ENCODE assay signal across 8 cellular contexts in genomic region chr12:5796171-5797091, GRCh38.
DNase-seq lines count a peak whose midpoint lies in the region; ATAC-seq, FAIRE-seq and TF ChIP-seq lines count a peak whose summit lies in the region.

No MANE protein-coding gene starts in this region.

- no peak overlapping the region for H2BK15ac ChIP-seq in mesenchymal stem cell (ENCODE audit: low read depth, poor library complexity, severe bottlenecking)

- no peaks in the 10 kb centered on the region for H3K4me1 ChIP-seq in GM12878 (ENCODE audit: control insufficient read depth, insufficient read depth, low read length)
- H3K4me1 ChIP-seq in mesenchymal stem cell (ENCODE audit: control insufficient read depth, insufficient read depth, low read depth, low read length) = no peaks in the 10 kb centered on the region

- H3K23ac ChIP-seq in mesenchymal stem cell (ENCODE audit: low read length in 2 of 2) = no peak overlapping the region

- SMC1A ChIA-PET in GM12878 (lab: Charles Lee; ENCODE audit: uncharacterized antibody, unreplicated experiment) = interaction anchor here (1.2 kb wide), 1 partner anchor 51 kb away, joined by 5 read pairs; no protein-coding TSS in a partner anchor

- TF ChIP-seq EP300 in GM12878 (IDR thresholded peaks at IDR 0.05; ENCODE audit: borderline replicate concordance in 1 of 2, control insufficient read depth in 1 of 2, low read depth in 2 of 2, low read length in 2 of 2) = no peak

- no peak overlapping the region for H2BK12ac ChIP-seq in mesenchymal stem cell (ENCODE audit: low read length in 2 of 2)

- H3K9ac ChIP-seq in GM12878 (ENCODE audit: control insufficient read depth, insufficient read depth, low read length) (no peak overlapping the region), mesenchymal stem cell (ENCODE audit: low read length) (no peak overlapping the region)

- H4K8ac ChIP-seq in mesenchymal stem cell (ENCODE audit: low read length) = no peak overlapping the region

- no peak overlapping the region for H3K27ac ChIP-seq in GM12878 (ENCODE audit: control insufficient read depth, insufficient read depth)
- H3K27ac ChIP-seq in mesenchymal stem cell (ENCODE audit: low read length, poor library complexity, severe bottlenecking) = no peak overlapping the region

- no peak overlapping the region for H3K14ac ChIP-seq in mesenchymal stem cell (ENCODE audit: low read length in 2 of 2)

- WGBS in GM12878 (ENCODE audit: insufficient coverage, insufficient replicate concordance, low lambda C conversion rate, missing lambda C conversion rate) = 29% methylated on average over 19 of the region's 19 CpGs
- 51% methylated on average over 19 of the region's 19 CpGs for WGBS in mesenchymal stem cell

- H3K27me3 ChIP-seq in GM12878 (replicated peaks in 1 of 2; ENCODE audit: control insufficient read depth in 2 of 2, insufficient read depth in 2 of 2, low read length in 1 of 2) (peaks cover 0 to 2% of the 10 kb centered on the region in 2 experiments; a peak in 1 of 4 replicates), mesenchymal stem cell (ENCODE audit: control insufficient read depth in 1 of 2, insufficient read depth in 1 of 2, low read length in 2 of 2) (peaks cover 25 to 44% of the 10 kb centered on the region in 2 experiments)

- H4K91ac ChIP-seq in mesenchymal stem cell (ENCODE audit: low read length) = no peak overlapping the region

- H3K79me1 ChIP-seq in mesenchymal stem cell (replicated peaks; ENCODE audit: low read length, poor library complexity, severe bottlenecking) = no peaks in the 10 kb centered on the region

- in situ Hi-C loops in GM12878 (cut with MboI) = no loop called here

- H3K9me3 ChIP-seq in GM12878 (replicated peaks; ENCODE audit: control insufficient read depth, insufficient read depth, low read length) (no peaks in the 10 kb centered on the region), mesenchymal stem cell (ENCODE audit: control insufficient read depth, low read length) (no peaks in the 10 kb centered on the region)

- DNase-seq in EL (peak; percentile 40), GM12878 (ENCODE audit: low read depth, low spot score) (no peak), mesenchymal stem cell (peak; percentile 35), T-helper 1 cell (no peak), DMS79 (lab: John Stamatoyannopoulos, UW) (no peak), frontal cortex (ENCODE audit: low spot score in 2 of 2) (no peak)
- peak; percentile 28 for DNase-seq in Jurkat, Clone E6-1 (ENCODE audit: low read depth, low spot score)

- peak; percentile 48 to 60 (median 53) for TF ChIP-seq CTCF in GM12878 (IDR thresholded peaks at IDR 0.05 in 2 of 3, conservative IDR thresholded peaks at IDR 0.05 in 1 of 3; ENCODE audit: control insufficient read depth in 2 of 3, extremely low read depth in 1 of 3, insufficient read depth in 1 of 3, low read depth in 3 of 3, low read length in 3 of 3)

- H3K4me3 ChIP-seq in Jurkat, Clone E6-1 (ENCODE audit: low read length) = no peak overlapping the region
- H3K4me3 ChIP-seq in GM12878 = no peak overlapping the region
- no peak overlapping the region for H3K4me3 ChIP-seq in mesenchymal stem cell (ENCODE audit: insufficient read depth in 1 of 2, low read depth in 1 of 2, low read length in 2 of 2)

- intact Hi-C loops in GM12878 (cut with micrococcal nuclease; ENCODE audit: unreplicated experiment) = no loop called here

- RAD21 ChIA-PET in GM12878 (lab: Charles Lee; ENCODE audit: unreplicated experiment) = interaction anchor here (0.8 kb wide), 1 partner anchor 51 kb away, joined by 3 read pairs; no protein-coding TSS in a partner anchor

- H3K79me2 ChIP-seq in GM12878 (ENCODE audit: control insufficient read depth, insufficient read depth, low read length) = no peaks in the 10 kb centered on the region

- no peak overlapping the region for H3K4ac ChIP-seq in mesenchymal stem cell (ENCODE audit: low read depth in 1 of 2, low read length in 2 of 2)

- H4K20me1 ChIP-seq in GM12878 (ENCODE audit: control insufficient read depth, insufficient read depth) = no peaks in the 10 kb centered on the region

- H3K4me2 ChIP-seq in GM12878 (ENCODE audit: control insufficient read depth, insufficient read depth) = no peak overlapping the region
- H3K4me2 ChIP-seq in mesenchymal stem cell (ENCODE audit: low read length, poor library complexity, severe bottlenecking) = no peak overlapping the region

- CTCF ChIA-PET in GM12878 (lab: Yijun Ruan, JAX) = interaction anchor here (0.7 to 1.0 kb wide), 3 partner anchors 51 to 184 kb away, joined by 3 read pairs; no protein-coding TSS in a partner anchor

- no peak overlapping the region for H2BK120ac ChIP-seq in mesenchymal stem cell (ENCODE audit: low read depth, low read length)

- H2AFZ ChIP-seq in GM12878 (ENCODE audit: control insufficient read depth, low read depth, low read length) = no peak overlapping the region
- H2AFZ ChIP-seq in mesenchymal stem cell (ENCODE audit: low read depth, low read length) = no peak overlapping the region

- no peak overlapping the region for H3K18ac ChIP-seq in mesenchymal stem cell (ENCODE audit: low read depth in 1 of 2, low read length in 2 of 2)

- no peak overlapping the region for H2BK5ac ChIP-seq in mesenchymal stem cell (ENCODE audit: low read depth, low read length, poor library complexity, severe bottlenecking)

- H3K36me3 ChIP-seq in GM12878 (ENCODE audit: control insufficient read depth in 2 of 2, insufficient read depth in 2 of 2, low read length in 1 of 2) (no peaks in the 10 kb centered on the region), mesenchymal stem cell (ENCODE audit: control insufficient read depth in 1 of 2, insufficient read depth in 2 of 2, low read depth in 1 of 2, low read length in 2 of 2) (no peaks in the 10 kb centered on the region)

- peak; percentile 55 for TF ChIP-seq RAD21 in GM12878 (IDR thresholded peaks at IDR 0.05; ENCODE audit: insufficient read depth, low read depth, low read length)

- ATAC-seq in GM12878 = peak; percentile 65
- ATAC-seq in GM21390 (IDR thresholded peaks at IDR 0.05; ENCODE audit: unreplicated experiment) = no peak

- POLR2A ChIA-PET in GM12878 (lab: Charles Lee) = no interaction called here

- no peak for FAIRE-seq in GM12878 (lab: Jason Lieb, UNC)
- FAIRE-seq in frontal cortex (lab: Jason Lieb, UNC) = no peak

- H2AK5ac ChIP-seq in mesenchymal stem cell (ENCODE audit: low read length, severe bottlenecking) = no peak overlapping the region

- BruUV-seq in GM12878 (replicated peaks; lab: Mats Ljungman, UMichigan) = no TSS peak

- TF ChIP-seq POLR2A in GM12878 (IDR thresholded peaks at IDR 0.05; ENCODE audit: low read depth, low read length) = no peak

TF ChIP-seq in GM12878, 131 proteins besides CTCF, POLR2A, EP300 and RAD21 (continues in another document):
- TF ChIP-seq EZH2 (IDR thresholded peaks at IDR 0.05; ENCODE audit: borderline replicate concordance, control insufficient read depth, low read depth, low read length) (no peak), ASH2L (IDR thresholded peaks at IDR 0.05; ENCODE audit: borderline replicate concordance, low read depth) (no peak), ATF7 (IDR thresholded peaks at IDR 0.05; ENCODE audit: low read depth) (no peak), RFX5 (IDR thresholded peaks at IDR 0.05; ENCODE audit: low read depth, low read length) (no peak), DPF2 (IDR thresholded peaks at IDR 0.05) (no peak)
- TF ChIP-seq, protein P1, sequence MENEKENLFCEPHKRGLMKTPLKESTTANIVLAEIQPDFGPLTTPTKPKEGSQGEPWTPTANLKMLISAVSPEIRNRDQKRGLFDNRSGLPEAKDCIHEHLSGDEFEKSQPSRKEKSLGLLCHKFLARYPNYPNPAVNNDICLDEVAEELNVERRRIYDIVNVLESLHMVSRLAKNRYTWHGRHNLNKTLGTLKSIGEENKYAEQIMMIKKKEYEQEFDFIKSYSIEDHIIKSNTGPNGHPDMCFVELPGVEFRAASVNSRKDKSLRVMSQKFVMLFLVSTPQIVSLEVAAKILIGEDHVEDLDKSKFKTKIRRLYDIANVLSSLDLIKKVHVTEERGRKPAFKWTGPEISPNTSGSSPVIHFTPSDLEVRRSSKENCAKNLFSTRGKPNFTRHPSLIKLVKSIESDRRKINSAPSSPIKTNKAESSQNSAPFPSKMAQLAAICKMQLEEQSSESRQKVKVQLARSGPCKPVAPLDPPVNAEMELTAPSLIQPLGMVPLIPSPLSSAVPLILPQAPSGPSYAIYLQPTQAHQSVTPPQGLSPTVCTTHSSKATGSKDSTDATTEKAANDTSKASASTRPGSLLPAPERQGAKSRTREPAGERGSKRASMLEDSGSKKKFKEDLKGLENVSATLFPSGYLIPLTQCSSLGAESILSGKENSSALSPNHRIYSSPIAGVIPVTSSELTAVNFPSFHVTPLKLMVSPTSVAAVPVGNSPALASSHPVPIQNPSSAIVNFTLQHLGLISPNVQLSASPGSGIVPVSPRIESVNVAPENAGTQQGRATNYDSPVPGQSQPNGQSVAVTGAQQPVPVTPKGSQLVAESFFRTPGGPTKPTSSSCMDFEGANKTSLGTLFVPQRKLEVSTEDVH (IDR thresholded peaks at IDR 0.05; ENCODE audit: low read depth, partially characterized antibody) = no peak
- TF ChIP-seq, protein P2, sequence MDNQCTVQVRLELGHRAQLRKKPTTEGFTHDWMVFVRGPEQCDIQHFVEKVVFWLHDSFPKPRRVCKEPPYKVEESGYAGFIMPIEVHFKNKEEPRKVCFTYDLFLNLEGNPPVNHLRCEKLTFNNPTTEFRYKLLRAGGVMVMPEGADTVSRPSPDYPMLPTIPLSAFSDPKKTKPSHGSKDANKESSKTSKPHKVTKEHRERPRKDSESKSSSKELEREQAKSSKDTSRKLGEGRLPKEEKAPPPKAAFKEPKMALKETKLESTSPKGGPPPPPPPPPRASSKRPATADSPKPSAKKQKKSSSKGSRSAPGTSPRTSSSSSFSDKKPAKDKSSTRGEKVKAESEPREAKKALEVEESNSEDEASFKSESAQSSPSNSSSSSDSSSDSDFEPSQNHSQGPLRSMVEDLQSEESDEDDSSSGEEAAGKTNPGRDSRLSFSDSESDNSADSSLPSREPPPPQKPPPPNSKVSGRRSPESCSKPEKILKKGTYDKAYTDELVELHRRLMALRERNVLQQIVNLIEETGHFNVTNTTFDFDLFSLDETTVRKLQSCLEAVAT (IDR thresholded peaks at IDR 0.05) = no peak
- TF ChIP-seq, protein P3, sequence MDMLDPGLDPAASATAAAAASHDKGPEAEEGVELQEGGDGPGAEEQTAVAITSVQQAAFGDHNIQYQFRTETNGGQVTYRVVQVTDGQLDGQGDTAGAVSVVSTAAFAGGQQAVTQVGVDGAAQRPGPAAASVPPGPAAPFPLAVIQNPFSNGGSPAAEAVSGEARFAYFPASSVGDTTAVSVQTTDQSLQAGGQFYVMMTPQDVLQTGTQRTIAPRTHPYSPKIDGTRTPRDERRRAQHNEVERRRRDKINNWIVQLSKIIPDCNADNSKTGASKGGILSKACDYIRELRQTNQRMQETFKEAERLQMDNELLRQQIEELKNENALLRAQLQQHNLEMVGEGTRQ (IDR thresholded peaks at IDR 0.05; ENCODE audit: borderline replicate concordance, low read depth, low read length) = no peak

Comparison
In these comparisons a context has a peak if more than half of its experiments do, and no peak if none do; other contexts are left out.
1. DNase-seq: peak in EL (single experiment), Jurkat, Clone E6-1 (single experiment) and mesenchymal stem cell (single experiment); none in GM12878 (single experiment), T-helper 1 cell (0 of 5), DMS79 (single experiment) and frontal cortex (0 of 2).